ENCODE assay signal across 22 cellular contexts in genomic region chr2:196729418-196729817, GRCh38.
"Had no signal": no experiment of that assay in that cellular context is flagged by ENCODE, and none has a peak within 500 bp of the region (broad histone marks: within the 10 kb centered on the region; RNA-seq: fewer than 3 reads in every experiment).

No MANE protein-coding gene starts in this region.

- H3K4me3 ChIP-seq: adrenal gland, breast epithelium, MG63, Peyer's patch, SJSA1 had no signal

- H3K27ac ChIP-seq: adrenal gland, breast epithelium, Peyer's patch, SJSA1 had no signal

- H3K4me1 ChIP-seq: adrenal gland, breast epithelium, Peyer's patch, SJSA1 had no signal

- H3K9me3 ChIP-seq: adrenal gland, breast epithelium, MG63, Peyer's patch, SJSA1 had no signal

- H3K36me3 ChIP-seq: adrenal gland, breast epithelium, Peyer's patch had no signal

- DNase-seq: activated CD4-positive, alpha-beta T cell treated with anti-CD3 and anti-CD28 coated beads for 48 hours; activated CD4-positive, alpha-beta T cell treated with anti-CD3 and anti-CD28 coated beads, Interleukin-2, amount 50 U/mL, for 4 hours; activated CD4-positive, CD25-positive, alpha-beta regulatory T cell treated with anti-CD3 and anti-CD28 coated beads, Interleukin-2, amount 50 U/mL, for 72 hours; activated CD8-positive, alpha-beta memory T cell treated with anti-CD3 and anti-CD28 coated beads, Interleukin-2, amount 50 U/mL, for 48 hours; activated CD8-positive, alpha-beta T cell treated with anti-CD3 and anti-CD28 coated beads, Interleukin-2, amount 10 ng/mL, durations not matched to agents 7 days and 5 days; activated naive CD4-positive, alpha-beta T cell treated with anti-CD3 and anti-CD28 coated beads, Interleukin-2, amount 50 U/mL, for 16 hours; activated naive CD8-positive, alpha-beta T cell treated with anti-CD3 and anti-CD28 coated beads, Interleukin-2, amount 10 ng/mL, durations not matched to agents 7 days and 5 days; activated T-cell treated with anti-CD3 and anti-CD28 coated beads, Interleukin-2, amount 50 U/mL, for 1 hour; adrenal gland; anterior cingulate cortex; MG63; MV-4-11; NCI-H1092 treated with DMSO at 0.1 percent for 48 hours; NCI-H1436; NCI-H1694 treated with DMSO at 0.1 percent for 48 hours; NCI-H2029 treated with DMSO at 0.1 percent for 48 hours; NCI-H510A treated with DMSO at 0.1 percent for 48 hours; NCI-H69; Peyer's patch; SHP77 had no signal

- ATAC-seq: activated CD8-positive, alpha-beta T cell treated with anti-CD3 and anti-CD28 coated beads, Interleukin-2, amount 10 ng/mL, durations not matched to agents 7 days and 5 days had no signal

- H3K27me3 ChIP-seq: adrenal gland, breast epithelium, MG63, Peyer's patch, SJSA1 had no signal
